9 cellular contexts compared by ENCODE assay signal in the genomic region with DNA sequence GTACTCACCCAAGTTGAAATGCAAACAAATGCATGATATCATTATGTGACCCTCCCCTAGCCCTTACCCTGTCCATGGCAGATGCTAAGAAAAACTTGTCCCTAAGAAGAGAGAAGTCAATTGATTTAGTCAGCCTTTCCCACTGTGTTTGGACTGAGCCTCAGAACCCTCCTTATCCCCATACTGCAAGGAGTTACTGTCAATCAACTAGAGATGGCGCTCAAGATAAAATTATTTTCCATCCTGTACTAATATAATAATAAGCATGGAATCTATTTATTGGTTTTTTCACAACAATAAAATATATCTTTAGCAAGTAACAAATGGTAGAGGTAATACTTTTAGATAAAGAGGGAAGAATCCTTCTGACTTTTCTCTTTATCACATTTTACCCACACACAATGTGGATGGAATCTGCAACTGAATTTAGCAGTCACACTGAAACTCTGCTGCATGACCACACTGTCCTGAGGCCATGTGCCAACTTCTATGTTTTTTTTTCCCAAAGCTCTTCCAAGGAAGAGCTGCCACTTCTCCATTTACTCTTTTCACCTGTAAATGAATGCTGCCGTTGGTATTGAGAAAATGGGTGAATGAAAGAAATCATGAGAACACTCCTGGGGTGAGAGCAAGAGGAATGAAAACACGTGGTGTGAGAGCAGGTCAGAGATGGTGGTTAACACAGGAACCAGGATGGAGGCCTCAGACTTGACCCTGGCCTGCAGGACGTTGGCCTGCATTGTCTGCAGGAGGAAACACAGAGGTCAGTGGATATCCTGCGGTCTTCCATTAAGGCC. TPM values are rescaled to one million over a fixed set of nuclear protein-coding genes. Genes with fewer than 3 reads are reported as not detected.
DNase-seq lines count a peak whose midpoint lies in the region; ATAC-seq and TF ChIP-seq lines count a peak whose summit lies in the region.
"Had no signal": no experiment of that assay in that cellular context is flagged by ENCODE, and none has a peak within 500 bp of the region (broad histone marks: within the 10 kb centered on the region; RNA-seq: fewer than 3 reads in every experiment).

No MANE protein-coding gene starts in this region.

- ATAC-seq in foreskin keratinocyte (no peak), thoracic aorta (ENCODE audit: insufficient number of reproducible peaks, low FRiP score, low read depth) (no peak)

- TF ChIP-seq CTCF in foreskin keratinocyte (conservative IDR thresholded peaks at IDR 0.05) (peak; percentile 21), thoracic aorta (IDR thresholded peaks at IDR 0.05) (no peak)

- H3K4me3 ChIP-seq in thoracic aorta = no peak overlapping the region

- in situ Hi-C loops in SK-MEL-5 (cut with HindIII; ENCODE audit: low pct_unique_long_range_greater_than_20kb, low sequenced_read_pairs) = no loop called here

- no peak overlapping the region for H3K4me3 Mint-ChIP-seq in activated CD4-positive, alpha-beta T cell treated with anti-CD3 and anti-CD28 coated beads, Interleukin-2, amount 10 ng/mL, durations not matched to agents 7 days and 5 days

- peak overlapping the region; percentile 93 for H3K27ac Mint-ChIP-seq in activated CD4-positive, alpha-beta T cell treated with anti-CD3 and anti-CD28 coated beads, Interleukin-2, amount 10 ng/mL, durations not matched to agents 7 days and 5 days

- H3K4me1 ChIP-seq in foreskin keratinocyte = peaks cover 82% of the 10 kb centered on the region
- peaks cover 59 to 83% of the 10 kb centered on the region in 2 donors for H3K4me1 ChIP-seq in thoracic aorta (ENCODE audit: control insufficient read depth in 1 of 2, low read depth in 2 of 2)

- peaks cover 6% of the 10 kb centered on the region for H3K27me3 Mint-ChIP-seq in activated CD4-positive, alpha-beta T cell treated with anti-CD3 and anti-CD28 coated beads, Interleukin-2, amount 10 ng/mL, durations not matched to agents 7 days and 5 days

- DNase-seq in activated CD4-positive, alpha-beta T cell treated with anti-CD3 and anti-CD28 coated beads, Interleukin-2, amount 10 ng/mL, durations not matched to agents 7 days and 5 days = no peak
- no peak for DNase-seq in activated CD4-positive, alpha-beta T cell treated with anti-CD3 and anti-CD28 coated beads for 4 hours
- DNase-seq in SK-MEL-5 (ENCODE audit: low read depth, low spot score) (peak; percentile 24), foreskin keratinocyte (no peak), thoracic aorta (ENCODE audit: low spot score) (no peak), DMS79 (lab: John Stamatoyannopoulos, UW) (no peak), inferior parietal cortex (ENCODE audit: extremely low spot score) (no peak), NCI-H69 (lab: John Stamatoyannopoulos, UW) (no peak)
- DNase-seq: stimulated activated CD4-positive, alpha-beta T cell treated with anti-CD3 and anti-CD28 coated beads, Interleukin-4, amount 100 ng/mL, for 4 hours had no signal

- H3K27me3 ChIP-seq in foreskin keratinocyte (no peaks in the 10 kb centered on the region), thoracic aorta (replicated peaks; ENCODE audit: insufficient read depth) (no peaks in the 10 kb centered on the region)

- POLR2A ChIA-PET in activated CD4-positive, alpha-beta T cell treated with anti-CD3 and anti-CD28 coated beads, Interleukin-2, amount 10 ng/mL, durations not matched to agents 7 days and 5 days (lab: Charles Lee) = no interaction called here

- H3K4me1 Mint-ChIP-seq in activated CD4-positive, alpha-beta T cell treated with anti-CD3 and anti-CD28 coated beads, Interleukin-2, amount 10 ng/mL, durations not matched to agents 7 days and 5 days = peaks cover 77% of the 10 kb centered on the region

- H3K9me3 Mint-ChIP-seq in activated CD4-positive, alpha-beta T cell treated with anti-CD3 and anti-CD28 coated beads, Interleukin-2, amount 10 ng/mL, durations not matched to agents 7 days and 5 days = no peaks in the 10 kb centered on the region

- H3K36me3 ChIP-seq in thoracic aorta = no peaks in the 10 kb centered on the region

- H3K9me3 ChIP-seq in thoracic aorta = no peaks in the 10 kb centered on the region

- H3K36me3 Mint-ChIP-seq in activated CD4-positive, alpha-beta T cell treated with anti-CD3 and anti-CD28 coated beads, Interleukin-2, amount 10 ng/mL, durations not matched to agents 7 days and 5 days (ENCODE audit: low read depth) = peaks cover 3% of the 10 kb centered on the region

- CTCF ChIA-PET in activated CD4-positive, alpha-beta T cell treated with anti-CD3 and anti-CD28 coated beads, Interleukin-2, amount 10 ng/mL, durations not matched to agents 7 days and 5 days (lab: Charles Lee) = no interaction called here

- peak overlapping the region; percentile 74 for H3K27ac ChIP-seq in foreskin keratinocyte
- peak overlapping the region; percentile 63 to 88 for H3K27ac ChIP-seq in thoracic aorta

RNA-seq across cellular contexts. Expression of a gene that starts 10.5 kb away (rescaled TPM):
- total RNA-seq in activated CD4-positive, alpha-beta T cell treated with anti-CD3 and anti-CD28 coated beads, Interleukin-2, amount 10 ng/mL, durations not matched to agents 7 days and 5 days = 1 to 10 TPM; 6.1 to 7.2 TPM
- total RNA-seq in SK-MEL-5 (2014; rRNA removed; shearing (Covaris generic)) = 15.2 and 15.4 TPM in 2 replicates
- polyA plus RNA-seq in SK-MEL-5 (2015; cell fraction: cytosol; rRNA removed) = 19.1 and 27.4 TPM in 2 replicates
- 3.1 and 10.8 TPM in 2 replicates for polyA plus RNA-seq in SK-MEL-5 (2015; cell fraction: nucleus; rRNA removed)
- total RNA-seq in foreskin keratinocyte (297 and 365 TPM in 2 replicates), thoracic aorta (10 to 100 TPM; 47.4 to 57.4 TPM)
- polyA plus RNA-seq in foreskin keratinocyte = 140 and 147 TPM in 2 replicates
